27 cellular contexts compared by ENCODE assay signal in genomic region chr3:37580237-37580636, GRCh38.
A peak's percentile ranks its signal among the peaks of the same experiment; 100 is the strongest.
DNase-seq lines count a peak whose midpoint lies in the region; ATAC-seq and TF ChIP-seq lines count a peak whose summit lies in the region.
"Had no signal": no experiment of that assay in that cellular context is flagged by ENCODE, and none has a peak within 500 bp of the region (broad histone marks: within the 10 kb centered on the region; RNA-seq: fewer than 3 reads in every experiment).

No MANE protein-coding gene starts in this region.

- H3K36me3 ChIP-seq in esophagus squamous epithelium, result no peaks in the 10 kb centered on the region
- H3K36me3 ChIP-seq in muscle layer of duodenum (ENCODE audit: control insufficient read depth in 1 of 2, insufficient read depth in 2 of 2, low read length in 2 of 2), result no peaks in the 10 kb centered on the region
- H3K36me3 ChIP-seq in transverse colon, result no peaks in the 10 kb centered on the region
- H3K36me3 ChIP-seq: brain microvascular endothelial cell, HAP-1, ovary had no signal

- intact Hi-C loops in esophagus squamous epithelium (cut with DNase I), result no loop called here
- intact Hi-C loops in left ventricle myocardium superior (cut with micrococcal nuclease), result no loop called here
- intact Hi-C loops in transverse colon (cut with DNase I; ENCODE audit: low total_unique reads), result no loop called here

- TF ChIP-seq POLR2A in esophagus squamous epithelium (IDR thresholded peaks at IDR 0.05) (no peak), transverse colon (IDR thresholded peaks at IDR 0.05) (no peak)

- in situ Hi-C loops in transverse colon (cut with MboI; ENCODE audit: low pct_ligation_motif_present in 1 of 4, low pct_unique_long_range_greater_than_20kb in 1 of 4, low sequenced_read_pairs in 3 of 4), result no loop called here

- H3K27ac ChIP-seq in esophagus squamous epithelium (peak overlapping the region in 3 of 4 donors; percentile 50 to 56 (median 50)), muscle layer of duodenum (ENCODE audit: low read length) (peak overlapping the region; percentile 19), transverse colon (peak overlapping the region in 2 of 4 donors; percentile 6 to 35)
- H3K27ac ChIP-seq: BLaER1 treated with 17β-estradiol and CSF1 and Interleukin-3, amounts not matched to agents 10 nM and 100 nM; brain microvascular endothelial cell; ovary had no signal

- TF ChIP-seq EP300 in transverse colon (IDR thresholded peaks at IDR 0.05; ENCODE audit: low read depth), result no peak

- CTCF ChIA-PET in T-cell (lab: Charles Lee), result no interaction called here

- DNase-seq in esophagus squamous epithelium (lab: John Stamatoyannopoulos, UW) (no peak), left ventricle myocardium superior (no peak), transverse colon (peak; percentile 12), HFFc6 (no peak), T-cell (no peak)
- DNase-seq: ACHN; activated CD4-positive, alpha-beta T cell treated with anti-CD3 and anti-CD28 coated beads for 4 hours; activated gamma-delta T cell treated with Interleukin-2 at 50 U/mL for 16 hours; activated T-cell treated with anti-CD3 and anti-CD28 coated beads, Interleukin-2, amount 50 U/mL, for 24 hours; brain microvascular endothelial cell; DMS79 treated with DMSO at 0.1 percent for 48 hours; foreskin fibroblast; GF-D8; NCI-H1105 treated with DMSO at 0.1 percent for 48 hours; NCI-H1930; NCI-H524 treated with DMSO at 0.1 percent for 48 hours; SHP77 treated with DMSO at 0.1 percent for 48 hours; stimulated activated CD4-positive, alpha-beta T cell treated with anti-CD3 and anti-CD28 coated beads, Interleukin-4, amount 100 ng/mL, for 4 hours had no signal

- no peaks in the 10 kb centered on the region for H3K36me3 Mint-ChIP-seq in HFFc6 (ENCODE audit: low read depth)
- H3K36me3 Mint-ChIP-seq in T-cell, result no peaks in the 10 kb centered on the region
- H3K36me3 Mint-ChIP-seq: stimulated activated memory B cell treated with anti-CD40 and anti-IgM and Interleukin-4, amounts not matched to agents 10 μg/mL and 1 μg/mL and 100 μg/mL, for 72 hours had no signal

- H3K4me3 ChIP-seq in esophagus squamous epithelium, result no peak overlapping the region
- no peak overlapping the region for H3K4me3 ChIP-seq in muscle layer of duodenum (ENCODE audit: low read depth in 1 of 2, low read length in 2 of 2)
- H3K4me3 ChIP-seq in transverse colon, result no peak overlapping the region
- H3K4me3 ChIP-seq: BLaER1 treated with 17β-estradiol and CSF1 and Interleukin-3, amounts not matched to agents 10 nM and 100 nM; HAP-1; K562; ovary had no signal

- H3K4me3 Mint-ChIP-seq in HFFc6, result no peak overlapping the region
- no peak overlapping the region for H3K4me3 Mint-ChIP-seq in T-cell
- H3K4me3 Mint-ChIP-seq: activated T-cell treated with anti-CD3 and anti-CD28 coated beads, Interleukin-2, amount 50 U/mL, for 24 hours; nephron; stimulated activated memory B cell treated with anti-CD40 and anti-IgM and Interleukin-4, amounts not matched to agents 10 μg/mL and 1 μg/mL and 100 μg/mL, for 72 hours had no signal

- H3K4me1 ChIP-seq in esophagus squamous epithelium (no peaks in the 10 kb centered on the region), muscle layer of duodenum (ENCODE audit: control insufficient read depth in 1 of 2, insufficient read depth in 2 of 2, low read length in 2 of 2) (peaks cover 0 to 4% of the 10 kb centered on the region in 2 donors), transverse colon (peaks cover 0 to 11% (median 0%) of the 10 kb centered on the region in 4 donors)
- H3K4me1 ChIP-seq: HAP-1 had no signal

- H3K27me3 Mint-ChIP-seq in HFFc6 (ENCODE audit: insufficient read depth), result peaks cover 9% of the 10 kb centered on the region
- H3K27me3 Mint-ChIP-seq in T-cell, result peaks cover 5 to 16% of the 10 kb centered on the region in 2 donors

- H3K27me3 ChIP-seq in esophagus squamous epithelium, result no peaks in the 10 kb centered on the region
- no peaks in the 10 kb centered on the region for H3K27me3 ChIP-seq in muscle layer of duodenum (ENCODE audit: low read depth, low read length)
- H3K27me3 ChIP-seq in transverse colon, result no peaks in the 10 kb centered on the region
- H3K27me3 ChIP-seq: BLaER1 treated with 17β-estradiol and CSF1 and Interleukin-3, amounts not matched to agents 10 nM and 100 nM; brain microvascular endothelial cell; ovary had no signal

- H3K4me1 Mint-ChIP-seq in HFFc6 (ENCODE audit: low read depth) (no peaks in the 10 kb centered on the region), T-cell (no peaks in the 10 kb centered on the region)
- H3K4me1 Mint-ChIP-seq: stimulated activated memory B cell treated with anti-CD40 and anti-IgM and Interleukin-4, amounts not matched to agents 10 μg/mL and 1 μg/mL and 100 μg/mL, for 72 hours had no signal

- POLR2A ChIA-PET in T-cell (lab: Charles Lee), result no interaction called here

- TF ChIP-seq CTCF in esophagus squamous epithelium (IDR thresholded peaks at IDR 0.05) (no peak), transverse colon (IDR thresholded peaks at IDR 0.05) (no peak), HFFc6 (IDR thresholded peaks at IDR 0.05) (no peak)

- peak; percentile 85 for ATAC-seq in left ventricle myocardium superior
- ATAC-seq in HG03439 (IDR thresholded peaks at IDR 0.05; ENCODE audit: unreplicated experiment), result no peak
- ATAC-seq in T-cell (replicated peaks in 1 of 4), result no peak
- ATAC-seq in HG02852 (IDR thresholded peaks at IDR 0.05; ENCODE audit: unreplicated experiment), result no peak
- ATAC-seq: K562; stimulated activated memory B cell treated with anti-CD40 and anti-IgM and Interleukin-4, amounts not matched to agents 10 μg/mL and 1 μg/mL and 100 μg/mL, for 72 hours had no signal

- H3K27ac Mint-ChIP-seq in HFFc6, result no peak overlapping the region
- no peak overlapping the region for H3K27ac Mint-ChIP-seq in T-cell
- H3K27ac Mint-ChIP-seq: activated T-cell treated with anti-CD3 and anti-CD28 coated beads, Interleukin-2, amount 50 U/mL, for 24 hours; stimulated activated memory B cell treated with anti-CD40 and anti-IgM and Interleukin-4, amounts not matched to agents 10 μg/mL and 1 μg/mL and 100 μg/mL, for 72 hours had no signal

- peaks cover 0 to 5% (median 0%) of the 10 kb centered on the region in 3 donors for H3K9me3 ChIP-seq in esophagus squamous epithelium
- H3K9me3 ChIP-seq in muscle layer of duodenum (ENCODE audit: control insufficient read depth in 1 of 2, low read length in 2 of 2), result peaks cover 0 to 5% of the 10 kb centered on the region in 2 donors
- H3K9me3 ChIP-seq in transverse colon, result no peaks in the 10 kb centered on the region
- H3K9me3 ChIP-seq: HAP-1, ovary had no signal

- WGBS in esophagus squamous epithelium, 2 donors, result 62 to 73% methylated on average over 4 of the region's 4 CpGs
- 77 to 80% methylated on average over 3 to 4 of the region's 4 CpGs for WGBS in transverse colon (ENCODE audit: low coverage in 1 of 2), 2 donors

- H3K9me3 Mint-ChIP-seq in HFFc6 (no peaks in the 10 kb centered on the region; the same call in 1 of the 2 replicates), T-cell (peaks cover 6 to 13% (median 12%) of the 10 kb centered on the region in 3 donors)
